In genomic region chr12:55688716-55689655, GRCh38 we compare ENCODE assay signal across 26 cellular contexts. TPM values are rescaled to one million over a fixed set of nuclear protein-coding genes. Genes with fewer than 3 reads are reported as not detected.
A peak's percentile ranks its signal among the peaks of the same experiment; 100 is the strongest.
DNase-seq lines count a peak whose midpoint lies in the region; ATAC-seq, FAIRE-seq and TF ChIP-seq lines count a peak whose summit lies in the region.
"Had no signal": no experiment of that assay in that cellular context is flagged by ENCODE, and none has a peak within 500 bp of the region (broad histone marks: within the 10 kb centered on the region; RNA-seq: fewer than 3 reads in every experiment).

No MANE protein-coding gene starts in this region.

- H2AFZ ChIP-seq in parathyroid adenoma, result peak overlapping the region; percentile 17

- H3K9ac ChIP-seq in kidney (ENCODE audit: low read length in 2 of 2), result no peak overlapping the region
- H3K9ac ChIP-seq in parathyroid adenoma, result no peak overlapping the region

- H3K4me1 ChIP-seq in kidney (ENCODE audit: control insufficient read depth in 1 of 2, insufficient read depth in 1 of 2, low read depth in 1 of 2, low read length in 2 of 2), result no peaks in the 10 kb centered on the region
- H3K4me1 ChIP-seq in parathyroid adenoma, result no peaks in the 10 kb centered on the region
- H3K4me1 ChIP-seq: BE2C had no signal

- no peak for ATAC-seq in HG03521 (IDR thresholded peaks at IDR 0.05; ENCODE audit: unreplicated experiment)

- intact Hi-C loops in kidney (cut with DNase I), result no loop called here

- H3K4me3 ChIP-seq in kidney (ENCODE audit: low read length in 2 of 2) (no peak overlapping the region), parathyroid adenoma (ENCODE audit: low read depth, low read length) (no peak overlapping the region)
- H3K4me3 ChIP-seq: MG63 had no signal

- H3K27me3 Mint-ChIP-seq in activated T-cell treated with anti-CD3 and anti-CD28 coated beads, Interleukin-2, amount 50 U/mL, for 24 hours, result no peaks in the 10 kb centered on the region

- no peak overlapping the region for H3K4me3 Mint-ChIP-seq in activated T-cell treated with anti-CD3 and anti-CD28 coated beads, Interleukin-2, amount 50 U/mL, for 24 hours
- H3K4me3 Mint-ChIP-seq: CD14-positive monocyte; CD8-positive, alpha-beta memory T cell had no signal

- H3K79me2 ChIP-seq in parathyroid adenoma, result no peaks in the 10 kb centered on the region

- DNase-seq in activated T-cell treated with anti-CD3 and anti-CD28 coated beads, Interleukin-2, amount 50 U/mL, for 24 hours, result peak; percentile 22
- no peak for DNase-seq in activated T-cell treated with anti-CD3 and anti-CD28 coated beads, Interleukin-2, amount 50 U/mL, for 1 hour
- DNase-seq in kidney, result peak; percentile 54
- no peak for DNase-seq in stimulated activated CD8-positive, alpha-beta memory T cell treated with anti-CD3 and anti-CD28 coated beads, Interleukin-4, amount 100 ng/mL, for 48 hours
- DNase-seq in NAMALWA (ENCODE audit: low spot score), result no peak
- DNase-seq: BE2C, Calu3, DMS79 treated with DMSO at 0.1 percent for 48 hours, KBM-7, MG63, NCI-H1694 treated with DMSO at 0.1 percent for 48 hours, NCI-H2081, NCI-H2227 treated with DMSO at 0.1 percent for 48 hours, NCI-H510A, NCI-H69, RPMI8226, SHP77 had no signal

- H3K36me3 ChIP-seq in kidney (ENCODE audit: control insufficient read depth in 1 of 2, insufficient read depth in 2 of 2, low read length in 2 of 2), result no peaks in the 10 kb centered on the region
- H3K36me3 ChIP-seq in parathyroid adenoma (ENCODE audit: control insufficient read depth, insufficient read depth, low read length), result no peaks in the 10 kb centered on the region
- H3K36me3 ChIP-seq: BE2C had no signal

- no peaks in the 10 kb centered on the region for H3K36me3 Mint-ChIP-seq in activated T-cell treated with anti-CD3 and anti-CD28 coated beads, Interleukin-2, amount 50 U/mL, for 24 hours (ENCODE audit: low read depth)
- H3K36me3 Mint-ChIP-seq: CD8-positive, alpha-beta memory T cell had no signal

- TF ChIP-seq CTCF in kidney (IDR thresholded peaks at IDR 0.05; ENCODE audit: borderline replicate concordance, extremely low read depth, insufficient read depth) (no peak), parathyroid adenoma (IDR thresholded peaks at IDR 0.05) (no peak)

- no peak for FAIRE-seq in kidney (lab: Jason Lieb, UNC)
- FAIRE-seq: GM18507, H54 had no signal

- no peaks in the 10 kb centered on the region for H3K9me3 ChIP-seq in kidney (ENCODE audit: control insufficient read depth in 1 of 2, low read length in 2 of 2)
- H3K9me3 ChIP-seq in parathyroid adenoma (ENCODE audit: control insufficient read depth, low read length), result no peaks in the 10 kb centered on the region
- H3K9me3 ChIP-seq: BE2C, MG63 had no signal

- no peak overlapping the region for H3K27ac Mint-ChIP-seq in activated T-cell treated with anti-CD3 and anti-CD28 coated beads, Interleukin-2, amount 50 U/mL, for 24 hours
- H3K27ac Mint-ChIP-seq: CD14-positive monocyte had no signal

- no peak overlapping the region for H3K4me2 ChIP-seq in parathyroid adenoma (ENCODE audit: low read length)

- no peak overlapping the region for H3K27ac ChIP-seq in kidney (ENCODE audit: low read depth in 2 of 2, low read length in 2 of 2)
- no peak overlapping the region for H3K27ac ChIP-seq in parathyroid adenoma
- H3K27ac ChIP-seq: 22Rv1 had no signal

- no peaks in the 10 kb centered on the region for H3K27me3 ChIP-seq in parathyroid adenoma (ENCODE audit: control insufficient read depth, insufficient read depth, low read length)
- H3K27me3 ChIP-seq: MG63 had no signal

- H3K4me1 Mint-ChIP-seq in activated T-cell treated with anti-CD3 and anti-CD28 coated beads, Interleukin-2, amount 50 U/mL, for 24 hours (ENCODE audit: low read depth), result peaks cover 9% of the 10 kb centered on the region

- H3K9me3 Mint-ChIP-seq in activated T-cell treated with anti-CD3 and anti-CD28 coated beads, Interleukin-2, amount 50 U/mL, for 24 hours, result no peaks in the 10 kb centered on the region
- H3K9me3 Mint-ChIP-seq: CD14-positive monocyte; CD8-positive, alpha-beta memory T cell had no signal

RNA-seq across cellular contexts. Expression of gene ITGA7, which starts 18.7 kb away (rescaled TPM):
- 66.3 TPM for total RNA-seq in kidney
- 26.2 TPM for polyA plus RNA-seq in kidney (ENCODE audit: insufficient read depth, low read depth, low replicate concordance)

RNA-seq across cellular contexts. Expression of gene BLOC1S1, which starts 26.9 kb away (rescaled TPM):
- 116 TPM for total RNA-seq in kidney
- 451 TPM for polyA plus RNA-seq in kidney (ENCODE audit: insufficient read depth, low read depth, low replicate concordance)

RNA-seq across cellular contexts. Expression of gene RDH5, which starts 31.2 kb away (rescaled TPM):
- total RNA-seq in kidney, result 11.1 TPM
- polyA plus RNA-seq in kidney (ENCODE audit: insufficient read depth, low read depth, low replicate concordance), result 30.2 TPM

RNA-seq across cellular contexts. Expression of gene CD63, which starts 39.8 kb away (rescaled TPM):
- 1,130 TPM for total RNA-seq in kidney
- 1,381 TPM for polyA plus RNA-seq in kidney (ENCODE audit: insufficient read depth, low read depth, low replicate concordance)

RNA-seq across cellular contexts. Expression of gene OR10P1, which starts 52.3 kb away (rescaled TPM):
- not detected for total RNA-seq in kidney
- not detected for polyA plus RNA-seq in kidney (ENCODE audit: insufficient read depth, low read depth, low replicate concordance)
- total RNA-seq: Calu3; CD8-positive, alpha-beta memory T cell; LHCN-M2; SK-MEL-5 had no signal
- polyA plus RNA-seq: CD14-positive monocyte; CD8-positive, alpha-beta memory T cell had no signal

Comparison
In these comparisons a context has a peak if more than half of its experiments do, and no peak if none do; other contexts are left out.
1. DNase-seq: peak in activated T-cell treated with anti-CD3 and anti-CD28 coated beads, Interleukin-2, amount 50 U/mL, for 24 hours (single experiment) and kidney (single experiment); none in activated T-cell treated with anti-CD3 and anti-CD28 coated beads, Interleukin-2, amount 50 U/mL, for 1 hour (single experiment), stimulated activated CD8-positive, alpha-beta memory T cell treated with anti-CD3 and anti-CD28 coated beads, Interleukin-4, amount 100 ng/mL, for 48 hours (single experiment) and NAMALWA (single experiment).